In genomic region chr3:192842711-192843436, GRCh38 we compare ENCODE assay signal across 2 cellular contexts.
TF ChIP-seq lines count a peak whose summit lies in the region.

No MANE protein-coding gene starts in this region.

TF ChIP-seq in IMR-90, 13 proteins besides CTCF, POLR2A, EP300 and RAD21 (continued from another document):
- TF ChIP-seq ELK1 (IDR thresholded peaks at IDR 0.05; ENCODE audit: borderline replicate concordance, low read depth, low read length) (no peak), NFE2L2 (IDR thresholded peaks at IDR 0.05; ENCODE audit: low read depth, low read length) (no peak), SMC3 (IDR thresholded peaks at IDR 0.05; ENCODE audit: low read depth, low read length) (no peak), MAFK (IDR thresholded peaks at IDR 0.05; ENCODE audit: low read depth, low read length) (no peak), RFX5 (IDR thresholded peaks at IDR 0.05; ENCODE audit: low read depth, low read length) (no peak), FOS (IDR thresholded peaks at IDR 0.05; ENCODE audit: low read depth, low read length) (no peak), CHD1 (IDR thresholded peaks at IDR 0.05; ENCODE audit: low read depth, low read length) (no peak), MAZ (IDR thresholded peaks at IDR 0.05; ENCODE audit: borderline replicate concordance, low read depth, low read length) (no peak), MXI1 (IDR thresholded peaks at IDR 0.05; ENCODE audit: borderline replicate concordance, low read depth, low read length) (no peak), CEBPB (IDR thresholded peaks at IDR 0.05; ENCODE audit: low read depth, low read length) (no peak), RCOR1 (IDR thresholded peaks at IDR 0.05; ENCODE audit: insufficient replicate concordance, low read length) (no peak), USF2 (IDR thresholded peaks at IDR 0.05; ENCODE audit: low read depth, low read length) (no peak)

TF ChIP-seq in GM12878, 131 proteins besides CTCF, POLR2A, EP300 and RAD21 (continued from another document):
- TF ChIP-seq HDAC2 (IDR thresholded peaks at IDR 0.05) = no peak
